In the genomic region with DNA sequence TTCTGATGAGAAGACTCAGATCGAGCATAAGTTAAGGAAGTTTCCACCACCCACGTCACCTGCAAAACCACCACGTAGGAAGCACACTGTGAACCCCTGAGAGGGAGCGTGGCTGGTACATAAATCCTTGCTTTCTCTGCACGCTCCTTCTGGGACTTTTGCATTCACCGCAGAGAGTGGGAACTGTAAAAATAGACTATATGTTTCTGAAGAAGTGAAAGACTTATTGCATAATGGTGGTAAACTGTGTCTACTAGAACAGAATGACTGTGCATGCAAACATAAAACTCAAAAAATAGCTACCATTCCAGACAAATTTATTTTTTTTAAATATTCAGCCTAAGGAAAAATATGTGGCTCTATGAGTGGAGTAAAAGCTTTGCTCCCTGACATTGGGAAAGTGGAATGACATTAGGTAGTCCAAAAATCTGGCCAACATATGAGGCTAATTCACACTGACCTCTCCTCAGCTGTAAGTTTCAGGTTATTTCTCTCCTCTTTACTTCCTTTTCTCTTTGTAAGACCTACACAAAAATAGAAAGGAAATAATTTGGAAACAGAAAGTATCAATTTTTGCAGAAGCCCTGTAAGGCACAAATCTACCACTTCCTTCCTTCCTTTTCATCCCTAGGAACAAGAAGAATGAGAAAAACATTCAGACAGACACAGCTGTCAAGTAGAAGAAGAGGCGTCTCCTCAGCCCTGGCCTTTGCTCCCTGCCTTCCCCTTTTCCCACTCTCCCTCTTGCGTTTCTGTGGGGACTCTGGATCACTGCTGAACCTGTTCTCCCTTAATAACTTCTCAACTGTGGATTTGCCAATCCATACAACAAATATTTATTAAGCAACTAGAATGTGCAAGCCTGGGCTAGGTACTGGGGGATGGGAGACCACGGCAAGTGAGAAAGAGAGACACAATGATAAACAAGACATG, we compare ENCODE assay signal across 8 cellular contexts.
DNase-seq lines count a peak whose midpoint lies in the region; ATAC-seq and TF ChIP-seq lines count a peak whose summit lies in the region.

No MANE protein-coding gene starts in this region.

- H3K18ac ChIP-seq in mesendoderm (ENCODE audit: low read length), result no peak overlapping the region

- no peaks in the 10 kb centered on the region for H3K27me3 ChIP-seq in CD4-positive, alpha-beta T cell (ENCODE audit: control insufficient read depth, insufficient read depth, low read length)
- H3K27me3 ChIP-seq in GM23248 (replicated peaks; ENCODE audit: insufficient read depth) (no peaks in the 10 kb centered on the region), mesendoderm (ENCODE audit: insufficient read depth, low read length, poor library complexity) (no peaks in the 10 kb centered on the region)

- H4K20me1 ChIP-seq in GM23248 (ENCODE audit: insufficient read depth), result no peaks in the 10 kb centered on the region

- no peaks in the 10 kb centered on the region for H3K27me3 Mint-ChIP-seq in CD4-positive, alpha-beta T cell
- no peaks in the 10 kb centered on the region for H3K27me3 Mint-ChIP-seq in IgD-negative memory B cell
- no peaks in the 10 kb centered on the region for H3K27me3 Mint-ChIP-seq in activated naive CD4-positive, alpha-beta T cell treated with anti-CD3 and anti-CD28 coated beads for 36 hours (ENCODE audit: low read depth)

- no peak overlapping the region for H3K4me2 ChIP-seq in GM23248 (ENCODE audit: unreplicated experiment)
- no peak overlapping the region for H3K4me2 ChIP-seq in mesendoderm (ENCODE audit: low read length)

- ATAC-seq in CD4-positive, alpha-beta T cell (ENCODE audit: poor library complexity), result peak; percentile 76
- peak; percentile 84 for ATAC-seq in GM21390 (IDR thresholded peaks at IDR 0.05; ENCODE audit: unreplicated experiment)

- POLR2A ChIA-PET in CD4-positive, alpha-beta T cell (lab: Charles Lee), result interaction anchor here (0.6 to 3.9 kb wide), 12 partner anchors 9 to 63 kb away, joined by 3 to 29 read pairs (median 4); no protein-coding TSS in a partner anchor

- H3K4me3 Mint-ChIP-seq in CD4-positive, alpha-beta T cell, result peak overlapping the region; percentile 81
- H3K4me3 Mint-ChIP-seq in IgD-negative memory B cell, result peak overlapping the region in 3 of 4 donors; percentile 31 to 86 (median 79)
- H3K4me3 Mint-ChIP-seq in activated naive CD4-positive, alpha-beta T cell treated with anti-CD3 and anti-CD28 coated beads for 36 hours, result peak overlapping the region; percentile 44

- H3K36me3 ChIP-seq in GM23248 (ENCODE audit: low read depth) (no peaks in the 10 kb centered on the region), mesendoderm (ENCODE audit: control insufficient read depth, insufficient read depth, low read length) (no peaks in the 10 kb centered on the region)

- peaks cover 3% of the 10 kb centered on the region for H3K9me3 Mint-ChIP-seq in CD4-positive, alpha-beta T cell
- peaks cover 0 to 2% (median 0%) of the 10 kb centered on the region in 3 donors for H3K9me3 Mint-ChIP-seq in IgD-negative memory B cell
- peaks cover 27% of the 10 kb centered on the region for H3K9me3 Mint-ChIP-seq in activated naive CD4-positive, alpha-beta T cell treated with anti-CD3 and anti-CD28 coated beads for 36 hours

- no peak overlapping the region for H3K4ac ChIP-seq in mesendoderm (ENCODE audit: low read depth, low read length)

- H2BK15ac ChIP-seq in mesendoderm (replicated peaks; ENCODE audit: low read depth), result no peak overlapping the region

- peaks cover 47% of the 10 kb centered on the region for H3K4me1 Mint-ChIP-seq in CD4-positive, alpha-beta T cell (ENCODE audit: low read depth)
- peaks cover 14 to 27% (median 24%) of the 10 kb centered on the region in 3 donors for H3K4me1 Mint-ChIP-seq in IgD-negative memory B cell
- H3K4me1 Mint-ChIP-seq in activated naive CD4-positive, alpha-beta T cell treated with anti-CD3 and anti-CD28 coated beads for 36 hours (ENCODE audit: low read depth), result peaks cover 38% of the 10 kb centered on the region

- no peak overlapping the region for H3K56ac ChIP-seq in mesendoderm (ENCODE audit: low read length)

- no peak overlapping the region for H4K5ac ChIP-seq in mesendoderm (ENCODE audit: low read length)

- H2BK120ac ChIP-seq in mesendoderm (ENCODE audit: low read depth, low read length), result no peak overlapping the region

- H3K4me1 ChIP-seq in GM23248 (ENCODE audit: insufficient read depth), result no peaks in the 10 kb centered on the region
- H3K4me1 ChIP-seq in mesendoderm (ENCODE audit: control insufficient read depth, low read depth, low read length), result no peaks in the 10 kb centered on the region

- 71 to 78% methylated on average over 9 of the region's 9 CpGs for WGBS in GM23248 (ENCODE audit: low coverage in 1 of 2, low lambda C conversion rate in 2 of 2, missing lambda C conversion rate in 2 of 2), 2 experiments
- WGBS in mesendoderm (ENCODE audit: extremely low coverage, insufficient coverage, low lambda C conversion rate), result no CpG with 5 or more reads among the region's 9 CpGs

- in situ Hi-C loops in GM23248 (cut with MboI), result no loop called here

- H2BK5ac ChIP-seq in mesendoderm (ENCODE audit: low read length), result no peak overlapping the region

- no peaks in the 10 kb centered on the region for H3K79me2 ChIP-seq in GM23248 (ENCODE audit: insufficient read depth)
- H3K79me2 ChIP-seq in mesendoderm (ENCODE audit: control insufficient read depth, insufficient read depth, low read length), result no peaks in the 10 kb centered on the region

- H3K9ac ChIP-seq in GM23248 (no peak overlapping the region), mesendoderm (ENCODE audit: low read length) (no peak overlapping the region)

- no peak overlapping the region for H4K8ac ChIP-seq in mesendoderm (ENCODE audit: low read depth, low read length)

- peak overlapping the region; percentile 92 for H3K27ac Mint-ChIP-seq in CD4-positive, alpha-beta T cell
- H3K27ac Mint-ChIP-seq in IgD-negative memory B cell, result peak overlapping the region; percentile 37 to 91 (median 79)
- H3K27ac Mint-ChIP-seq in activated naive CD4-positive, alpha-beta T cell treated with anti-CD3 and anti-CD28 coated beads for 36 hours, result peak overlapping the region; percentile 81

- H3F3A ChIP-seq in GM23248 (ENCODE audit: insufficient read depth), result no peaks in the 10 kb centered on the region

- H2AFZ ChIP-seq in GM23248, result no peak overlapping the region

- H3K23ac ChIP-seq in mesendoderm (ENCODE audit: low read length), result no peak overlapping the region

- peak in 1 of 10 experiments; percentile 9 for DNase-seq in CD4-positive, alpha-beta T cell
- peak; percentile 80 for DNase-seq in activated naive CD4-positive, alpha-beta T cell treated with anti-CD3 and anti-CD28 coated beads for 36 hours
- DNase-seq in stimulated activated CD4-positive, alpha-beta T cell treated with anti-CD3 and anti-CD28 coated beads, Interleukin-12 subunit alpha, Interleukin-12 subunit beta, amount 100 ng/mL, for 48 hours (ENCODE audit: low read depth in 2 of 3, low spot score in 1 of 3), result peak; percentile 57 to 62 (median 59)
- DNase-seq in NCI-H510A treated with DMSO at 0.1 percent for 48 hours (lab: John Stamatoyannopoulos, UW) (no peak), GM23248 (no peak), mesendoderm (no peak)

- H2AK5ac ChIP-seq in mesendoderm (ENCODE audit: low read length), result no peak overlapping the region

- H3K9me2 ChIP-seq in GM23248 (ENCODE audit: insufficient read depth), result no peaks in the 10 kb centered on the region

- H3K4me3 ChIP-seq in GM23248 (no peak overlapping the region), mesendoderm (ENCODE audit: low read length) (no peak overlapping the region)

- H3K79me1 ChIP-seq in mesendoderm (ENCODE audit: low read length), result no peaks in the 10 kb centered on the region

- peak overlapping the region; percentile 62 for H3K27ac ChIP-seq in CD4-positive, alpha-beta T cell (ENCODE audit: low read depth, low read length)
- H3K27ac ChIP-seq in GM23248 (no peak overlapping the region), mesendoderm (ENCODE audit: low read depth, low read length) (no peak overlapping the region)

- H3K36me3 Mint-ChIP-seq in CD4-positive, alpha-beta T cell (ENCODE audit: low read depth), result no peaks in the 10 kb centered on the region
- no peaks in the 10 kb centered on the region for H3K36me3 Mint-ChIP-seq in IgD-negative memory B cell
- H3K36me3 Mint-ChIP-seq in activated naive CD4-positive, alpha-beta T cell treated with anti-CD3 and anti-CD28 coated beads for 36 hours (ENCODE audit: low read depth), result peaks cover 20% of the 10 kb centered on the region

- H3K9me3 ChIP-seq in CD4-positive, alpha-beta T cell (ENCODE audit: control insufficient read depth, low read length), result peaks cover 9% of the 10 kb centered on the region
- H3K9me3 ChIP-seq in GM23248 (ENCODE audit: low read depth), result no peaks in the 10 kb centered on the region

- CTCF ChIA-PET in CD4-positive, alpha-beta T cell (lab: Charles Lee), result interaction anchor here (0.6 to 1.5 kb wide), 6 partner anchors 12 to 77 kb away, joined by 3 to 9 read pairs (median 3); no protein-coding TSS in a partner anchor
- CTCF ChIA-PET in activated naive CD4-positive, alpha-beta T cell treated with anti-CD3 and anti-CD28 coated beads for 36 hours (lab: Charles Lee), result interaction anchor here (0.5 to 1.6 kb wide), 5 partner anchors 17 to 159 kb away, joined by 3 to 5 read pairs (median 3); no protein-coding TSS in a partner anchor

- intact Hi-C loops in CD4-positive, alpha-beta T cell (cut with DNase I, micrococcal nuclease), result loop anchor here (1.0 to 5.0 kb wide), 3 partner anchors 40 to 60 kb away; no protein-coding TSS in a partner anchor
- intact Hi-C loops in activated naive CD4-positive, alpha-beta T cell treated with anti-CD3 and anti-CD28 coated beads for 36 hours (cut with micrococcal nuclease), result loop anchor here (1.0 to 10.0 kb wide), 9 partner anchors 39 to 637 kb away; no protein-coding TSS in a partner anchor

- no peak for TF ChIP-seq CTCF in CD4-positive, alpha-beta T cell (IDR thresholded peaks at IDR 0.05)

Comparison
In these comparisons a context has a peak if more than half of its experiments do, and no peak if none do; other contexts are left out.
1. DNase-seq: peak in activated naive CD4-positive, alpha-beta T cell treated with anti-CD3 and anti-CD28 coated beads for 36 hours (single experiment) and stimulated activated CD4-positive, alpha-beta T cell treated with anti-CD3 and anti-CD28 coated beads, Interleukin-12 subunit alpha, Interleukin-12 subunit beta, amount 100 ng/mL, for 48 hours (3 of 3); none in NCI-H510A treated with DMSO at 0.1 percent for 48 hours (single experiment), GM23248 (single experiment) and mesendoderm (single experiment).
2. Peak in every context shown above with its lines, with median percentiles within 50 percentile points of each other: H3K27ac Mint-ChIP-seq and H3K4me3 Mint-ChIP-seq.